8 cellular contexts compared by ENCODE assay signal in genomic region chr17:68204736-68205135, GRCh38. TPM values are rescaled to one million over a fixed set of nuclear protein-coding genes. Genes with fewer than 3 reads are reported as not detected.
DNase-seq lines count a peak whose midpoint lies in the region; ATAC-seq and TF ChIP-seq lines count a peak whose summit lies in the region.

No MANE protein-coding gene starts in this region.

- H3K4me3 ChIP-seq in MM.1S (ENCODE audit: low read length) (peak overlapping the region; percentile 83), coronary artery (peak overlapping the region; percentile 99)

- H2AFZ ChIP-seq in MM.1S (ENCODE audit: low read length): peak overlapping the region; percentile 70

- peaks cover 11% of the 10 kb centered on the region for H3F3A ChIP-seq in MM.1S (ENCODE audit: insufficient read depth, low read length)

- no peaks in the 10 kb centered on the region for H4K20me1 ChIP-seq in MM.1S (ENCODE audit: insufficient read depth, low read length)

- H3K4me1 ChIP-seq in MM.1S (ENCODE audit: low read length): peaks cover 12% of the 10 kb centered on the region

- TF ChIP-seq CTCF in MM.1S (IDR thresholded peaks at IDR 0.05; ENCODE audit: low read length) (no peak), coronary artery (IDR thresholded peaks at IDR 0.05) (no peak), natural killer cell (IDR thresholded peaks at IDR 0.05) (no peak)

- H3K79me2 ChIP-seq in MM.1S (ENCODE audit: low read length): peaks cover 35% of the 10 kb centered on the region

- DNase-seq in NCI-H2227 (lab: John Stamatoyannopoulos, UW; ENCODE audit: unreplicated experiment): peak; percentile 23
- DNase-seq in NCI-H2227 treated with DMSO at 0.1 percent for 48 hours (lab: John Stamatoyannopoulos, UW): no peak
- DNase-seq in MM.1S: no peak
- no peak for DNase-seq in coronary artery (ENCODE audit: low spot score)
- no peak for DNase-seq in natural killer cell
- no peak for DNase-seq in inferior parietal cortex (ENCODE audit: extremely low spot score)
- no peak for DNase-seq in AG08395 (ENCODE audit: low spot score)
- DNase-seq in DMS114 treated with DMSO at 0.1 percent for 48 hours (lab: John Stamatoyannopoulos, UW; ENCODE audit: unreplicated experiment): no peak

- no peaks in the 10 kb centered on the region for H3K9me2 ChIP-seq in MM.1S (replicated peaks; ENCODE audit: insufficient read depth, low read length)

- H3K9me3 Mint-ChIP-seq in natural killer cell: no peaks in the 10 kb centered on the region

- intact Hi-C loops in natural killer cell (cut with micrococcal nuclease): loop anchor here (5.0 kb wide), 2 partner anchors 53 to 233 kb away; no protein-coding TSS in a partner anchor

- H3K27me3 Mint-ChIP-seq in natural killer cell (ENCODE audit: low read depth in 2 of 2): peaks cover 0 to 4% of the 10 kb centered on the region in 2 donors

- no peaks in the 10 kb centered on the region for H3K36me3 ChIP-seq in MM.1S (replicated peaks; ENCODE audit: insufficient read depth, low read length)

- H3K9me3 ChIP-seq in MM.1S (replicated peaks; ENCODE audit: insufficient read depth, low read length): no peaks in the 10 kb centered on the region

- peak overlapping the region; percentile 99 for H3K4me3 Mint-ChIP-seq in natural killer cell

- H3K27ac ChIP-seq in MM.1S (ENCODE audit: low read length): no peak overlapping the region
- peak overlapping the region in 1 of 2 donors; percentile 63 for H3K27ac ChIP-seq in coronary artery

- H3K36me3 Mint-ChIP-seq in natural killer cell: peaks cover 6% of the 10 kb centered on the region

- peak overlapping the region; percentile 92 to 95 for H3K27ac Mint-ChIP-seq in natural killer cell

- H3K4me2 ChIP-seq in MM.1S (ENCODE audit: low read depth, low read length): peak overlapping the region; percentile 74

- H3K9ac ChIP-seq in MM.1S (ENCODE audit: low read length): peak overlapping the region; percentile 91; the same call in 1 of the 2 replicates

- H3K27me3 ChIP-seq in MM.1S (replicated peaks; ENCODE audit: insufficient read depth, low read length): peaks cover 13% of the 10 kb centered on the region

- ATAC-seq in natural killer cell: no peak

- H3K4me1 Mint-ChIP-seq in natural killer cell: peaks cover 34 to 41% of the 10 kb centered on the region in 2 donors

RNA-seq across cellular contexts. Expression of gene AMZ2, which starts 43.1 kb away (rescaled TPM):
- 100 to 1,000 TPM in 2 of 3 donors, 10 to 100 TPM in 1; 87.0 to 131 (median 107) TPM for total RNA-seq in natural killer cell
